ENCODE assay signal across 8 cellular contexts in the genomic region with DNA sequence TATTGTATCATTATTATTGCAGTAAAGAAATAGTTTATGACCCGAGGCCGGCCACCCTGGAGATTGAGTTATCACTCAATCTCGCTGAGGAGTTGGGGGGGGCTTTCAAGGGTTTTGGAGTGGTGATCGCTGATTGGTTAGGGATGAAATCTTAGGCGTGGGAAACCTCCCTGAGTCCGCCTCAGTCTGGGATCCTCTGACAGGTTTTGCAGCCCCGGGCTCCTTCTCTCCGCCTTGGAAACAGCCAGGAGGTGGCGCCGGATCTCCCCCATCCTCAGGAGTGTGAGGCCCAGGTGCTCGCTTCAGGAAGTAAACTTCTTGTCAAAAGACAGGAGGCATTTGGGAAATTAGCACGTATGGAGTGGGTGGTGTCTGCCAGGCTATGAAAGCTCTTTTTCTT. TPM values are rescaled to one million over a fixed set of nuclear protein-coding genes. Genes with fewer than 3 reads are reported as not detected.
DNase-seq lines count a peak whose midpoint lies in the region; ATAC-seq and TF ChIP-seq lines count a peak whose summit lies in the region.

No MANE protein-coding gene starts in this region.

- H3K79me2 ChIP-seq in KMS-11 (ENCODE audit: insufficient read depth, low read depth) = no peaks in the 10 kb centered on the region

- no peaks in the 10 kb centered on the region for H3K9me3 Mint-ChIP-seq in natural killer cell treated with Interleukin-12 subunit alpha and Interleukin-12 subunit beta and Interleukin-15 and Interleukin-18, amount 100 ng/mL, for 72 hours

- H3K27me3 Mint-ChIP-seq in natural killer cell treated with Interleukin-12 subunit alpha and Interleukin-12 subunit beta and Interleukin-15 and Interleukin-18, amount 100 ng/mL, for 72 hours = peaks cover 0 to 22% of the 10 kb centered on the region in 2 donors

- TF ChIP-seq CTCF in KMS-11 (conservative IDR thresholded peaks at IDR 0.05; ENCODE audit: low read depth, low read length) (peak; percentile 35), upper lobe of right lung (IDR thresholded peaks at IDR 0.05) (peak; percentile 40), ascending aorta (IDR thresholded peaks at IDR 0.05) (no peak)

- no peaks in the 10 kb centered on the region for H3K4me1 Mint-ChIP-seq in natural killer cell treated with Interleukin-12 subunit alpha and Interleukin-12 subunit beta and Interleukin-15 and Interleukin-18, amount 100 ng/mL, for 72 hours (ENCODE audit: low read depth in 2 of 2)

- H3K9me3 ChIP-seq in SK-N-MC (ENCODE audit: low read depth, low read length) (peaks cover 2% of the 10 kb centered on the region; the same call in 1 of the 2 replicates), upper lobe of right lung (no peaks in the 10 kb centered on the region), ascending aorta (no peaks in the 10 kb centered on the region)

- DNase-seq in DMS53 treated with DMSO at 0.1 percent for 48 hours (lab: John Stamatoyannopoulos, UW; ENCODE audit: unreplicated experiment) (peak; percentile 64), SK-N-MC (ENCODE audit: low read depth, low spot score) (no peak), head of caudate nucleus (peak in 36 of 42 donors; percentile 6 to 66 (median 46)), upper lobe of right lung (peak; percentile 89), ascending aorta (ENCODE audit: low spot score in 2 of 2) (no peak)
- no peak for DNase-seq in natural killer cell treated with Interleukin-12 subunit alpha and Interleukin-12 subunit beta and Interleukin-15 and Interleukin-18, amount 100 ng/mL, for 72 hours (ENCODE audit: low spot score)
- DNase-seq in effector CD8-positive, alpha-beta T cell (lab: John Stamatoyannopoulos, UW) = no peak

- H3K4me2 ChIP-seq in KMS-11 = no peak overlapping the region

- ATAC-seq in upper lobe of right lung = peak; percentile 95
- no peak for ATAC-seq in natural killer cell treated with Interleukin-12 subunit alpha and Interleukin-12 subunit beta and Interleukin-15 and Interleukin-18, amount 100 ng/mL, for 72 hours

- no peak overlapping the region for H3K27ac Mint-ChIP-seq in natural killer cell treated with Interleukin-12 subunit alpha and Interleukin-12 subunit beta and Interleukin-15 and Interleukin-18, amount 100 ng/mL, for 72 hours

- H4K20me1 ChIP-seq in KMS-11 (ENCODE audit: insufficient read depth) = no peaks in the 10 kb centered on the region

- H3K36me3 ChIP-seq in KMS-11 (ENCODE audit: insufficient read depth) (no peaks in the 10 kb centered on the region), SK-N-MC (ENCODE audit: insufficient read depth, low read length) (no peaks in the 10 kb centered on the region), upper lobe of right lung (no peaks in the 10 kb centered on the region), ascending aorta (no peaks in the 10 kb centered on the region)

- H3K27ac ChIP-seq in KMS-11 (no peak overlapping the region), SK-N-MC (no peak overlapping the region), upper lobe of right lung (no peak overlapping the region), ascending aorta (no peak overlapping the region)

- H3K4me3 ChIP-seq in KMS-11 (IDR thresholded peaks at IDR 0.05; ENCODE audit: insufficient read depth, low read depth, low read length) = no peak overlapping the region
- H3K4me3 ChIP-seq in SK-N-MC = peak overlapping the region; percentile 43; the same call in 1 of the 2 replicates
- H3K4me3 ChIP-seq in upper lobe of right lung = no peak overlapping the region
- H3K4me3 ChIP-seq in ascending aorta = no peak overlapping the region

- H2AFZ ChIP-seq in KMS-11 (ENCODE audit: low read depth) = no peak overlapping the region

- H3K36me3 Mint-ChIP-seq in natural killer cell treated with Interleukin-12 subunit alpha and Interleukin-12 subunit beta and Interleukin-15 and Interleukin-18, amount 100 ng/mL, for 72 hours = no peaks in the 10 kb centered on the region

- H3K4me1 ChIP-seq in KMS-11 (ENCODE audit: low read depth, poor library complexity, severe bottlenecking) (no peaks in the 10 kb centered on the region), upper lobe of right lung (no peaks in the 10 kb centered on the region), ascending aorta (no peaks in the 10 kb centered on the region)

- H3K4me3 Mint-ChIP-seq in natural killer cell treated with Interleukin-12 subunit alpha and Interleukin-12 subunit beta and Interleukin-15 and Interleukin-18, amount 100 ng/mL, for 72 hours = no peak overlapping the region

- H3K27me3 ChIP-seq in KMS-11 (ENCODE audit: insufficient read depth, low read depth) = no peaks in the 10 kb centered on the region
- no peaks in the 10 kb centered on the region for H3K27me3 ChIP-seq in upper lobe of right lung
- no peaks in the 10 kb centered on the region for H3K27me3 ChIP-seq in ascending aorta

- intact Hi-C loops in head of caudate nucleus (cut with DNase I) = no loop called here
- intact Hi-C loops in upper lobe of right lung (cut with DNase I) = no loop called here
- intact Hi-C loops in ascending aorta (cut with DNase I) = no loop called here

- H3K9ac ChIP-seq in KMS-11 (no peak overlapping the region), SK-N-MC (ENCODE audit: insufficient read length) (no peak overlapping the region)

RNA-seq across cellular contexts. Expression of a gene that starts 41.1 kb away (rescaled TPM):
- 183 TPM for total RNA-seq in upper lobe of right lung
- total RNA-seq in natural killer cell treated with Interleukin-12 subunit alpha and Interleukin-12 subunit beta and Interleukin-15 and Interleukin-18, amount 100 ng/mL, for 72 hours = 100 to 1,000 TPM; 278 to 291 TPM
- total RNA-seq in ascending aorta = 193 TPM

Comparison
In these comparisons a context has a peak if more than half of its experiments do, and no peak if none do; other contexts are left out.
1. DNase-seq: peak in DMS53 treated with DMSO at 0.1 percent for 48 hours (single experiment), head of caudate nucleus (36 of 42) and upper lobe of right lung (single experiment); none in SK-N-MC (single experiment), natural killer cell treated with Interleukin-12 subunit alpha and Interleukin-12 subunit beta and Interleukin-15 and Interleukin-18, amount 100 ng/mL, for 72 hours (single experiment), effector CD8-positive, alpha-beta T cell (single experiment) and ascending aorta (0 of 2).
2. CTCF ChIP-seq: peak in KMS-11 (single experiment) and upper lobe of right lung (single experiment); none in ascending aorta (0 of 3).